1 cellular context compared by ENCODE assay signal in the genomic region with DNA sequence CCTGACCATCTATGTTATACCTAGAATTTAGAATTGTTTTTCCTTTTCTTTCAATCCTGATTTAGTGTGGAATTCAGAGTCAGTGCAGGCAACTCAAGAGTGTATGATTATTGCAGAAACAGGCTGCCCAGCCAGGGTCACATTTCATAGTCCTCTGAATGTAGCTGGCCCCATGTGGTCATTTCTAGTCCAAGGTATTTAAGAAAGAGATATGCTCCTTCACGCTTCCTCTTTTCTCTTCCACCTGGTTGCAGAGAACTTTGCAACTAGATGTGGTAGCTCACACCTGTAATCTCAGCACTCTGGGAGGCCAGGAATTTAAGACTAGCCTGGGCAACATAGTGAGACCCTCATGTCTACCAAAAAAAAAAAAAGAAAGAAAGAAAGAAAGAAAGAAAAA.
TF ChIP-seq lines count a peak whose summit lies in the region.

No MANE protein-coding gene starts in this region.

TF ChIP-seq in GM12878, 131 proteins besides CTCF, POLR2A, EP300 and RAD21 (continued from another document):
- TF ChIP-seq FOS (IDR thresholded peaks at IDR 0.05; ENCODE audit: borderline replicate concordance, extremely low read depth, insufficient read length), result no peak
- peak; percentile 82 for TF ChIP-seq SPI1 (IDR thresholded peaks at IDR 0.05; ENCODE audit: borderline replicate concordance, insufficient read depth, low read depth, low read length)
- TF ChIP-seq RUNX3 (IDR thresholded peaks at IDR 0.05; ENCODE audit: low read length), result peak; percentile 40; the same call in 1 of the 2 replicates
- TF ChIP-seq TCF3 (IDR thresholded peaks at IDR 0.05; ENCODE audit: borderline replicate concordance, insufficient read depth, low read depth, low read length), result 0 out of 2 replicates have a peak, but pooled peaks have one; percentile 26
- TF ChIP-seq, protein P1, sequence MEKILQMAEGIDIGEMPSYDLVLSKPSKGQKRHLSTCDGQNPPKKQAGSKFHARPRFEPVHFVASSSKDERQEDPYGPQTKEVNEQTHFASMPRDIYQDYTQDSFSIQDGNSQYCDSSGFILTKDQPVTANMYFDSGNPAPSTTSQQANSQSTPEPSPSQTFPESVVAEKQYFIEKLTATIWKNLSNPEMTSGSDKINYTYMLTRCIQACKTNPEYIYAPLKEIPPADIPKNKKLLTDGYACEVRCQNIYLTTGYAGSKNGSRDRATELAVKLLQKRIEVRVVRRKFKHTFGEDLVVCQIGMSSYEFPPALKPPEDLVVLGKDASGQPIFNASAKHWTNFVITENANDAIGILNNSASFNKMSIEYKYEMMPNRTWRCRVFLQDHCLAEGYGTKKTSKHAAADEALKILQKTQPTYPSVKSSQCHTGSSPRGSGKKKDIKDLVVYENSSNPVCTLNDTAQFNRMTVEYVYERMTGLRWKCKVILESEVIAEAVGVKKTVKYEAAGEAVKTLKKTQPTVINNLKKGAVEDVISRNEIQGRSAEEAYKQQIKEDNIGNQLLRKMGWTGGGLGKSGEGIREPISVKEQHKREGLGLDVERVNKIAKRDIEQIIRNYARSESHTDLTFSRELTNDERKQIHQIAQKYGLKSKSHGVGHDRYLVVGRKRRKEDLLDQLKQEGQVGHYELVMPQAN (conservative IDR thresholded peaks at IDR 0.05), result no peak
